In the genomic region with DNA sequence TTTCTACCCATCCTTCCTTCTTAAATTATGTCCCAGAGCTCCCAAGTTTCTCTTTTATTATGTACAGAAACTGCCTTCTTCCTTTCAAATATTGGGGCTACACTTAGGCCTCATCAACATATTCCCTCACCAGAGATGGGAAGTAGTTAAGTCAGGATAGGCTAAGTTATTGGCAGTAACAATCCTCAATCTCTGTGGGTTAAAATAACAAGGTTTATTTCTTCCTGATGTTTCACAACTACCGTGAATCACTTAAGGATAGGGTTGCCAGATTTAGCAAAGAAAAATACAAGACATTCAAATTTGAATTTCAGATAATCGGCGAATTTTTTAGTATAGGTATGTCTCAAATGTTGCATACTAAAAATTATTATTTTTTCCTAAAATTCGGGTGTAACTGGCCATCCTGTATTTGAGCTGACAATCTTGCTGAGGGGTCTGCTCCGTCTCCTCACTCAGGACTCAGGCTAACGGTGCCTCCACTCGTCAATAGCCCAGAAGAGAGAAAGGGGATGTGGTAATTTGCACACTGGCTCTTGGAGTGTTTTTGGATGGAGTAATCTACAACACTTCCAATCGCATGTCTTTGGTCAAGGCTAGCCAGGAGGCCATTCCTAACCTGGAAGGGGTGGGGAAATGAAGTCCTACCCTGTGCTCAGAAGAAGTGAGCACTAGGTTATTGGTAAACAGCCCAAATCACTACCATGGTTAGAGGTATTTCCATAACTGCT, we compare ENCODE assay signal across 30 cellular contexts.
DNase-seq lines count a peak whose midpoint lies in the region; TF ChIP-seq lines count a peak whose summit lies in the region.
"Had no signal": no experiment of that assay in that cellular context is flagged by ENCODE, and none has a peak within 500 bp of the region (broad histone marks: within the 10 kb centered on the region; RNA-seq: fewer than 3 reads in every experiment).

No MANE protein-coding gene starts in this region.

- H3K4me2 ChIP-seq in PC-9 (no peak overlapping the region), neural progenitor cell (no peak overlapping the region)

- peaks cover 25% of the 10 kb centered on the region for H3K4me1 ChIP-seq in PC-9 (replicated peaks; ENCODE audit: insufficient read depth)
- no peaks in the 10 kb centered on the region for H3K4me1 ChIP-seq in neural progenitor cell
- H3K4me1 ChIP-seq: Peyer's patch, psoas muscle, vagina had no signal

- H3K9ac ChIP-seq in neural progenitor cell = no peak overlapping the region

- peaks cover 12% of the 10 kb centered on the region for H3K27me3 Mint-ChIP-seq in neural progenitor cell (ENCODE audit: insufficient read depth, low read depth)
- H3K27me3 Mint-ChIP-seq: activated CD8-positive, alpha-beta T cell treated with anti-CD3 and anti-CD28 coated beads for 36 hours; CD4-positive, alpha-beta T cell; effector memory CD8-positive, alpha-beta T cell had no signal

- peaks cover 7% of the 10 kb centered on the region for H3K4me1 Mint-ChIP-seq in neural progenitor cell

- POLR2A ChIA-PET in PC-9 (lab: Charles Lee; ENCODE audit: unreplicated experiment) = no interaction called here

- no peak for TF ChIP-seq CTCF in astrocyte of the spinal cord (IDR thresholded peaks at IDR 0.05; ENCODE audit: low read depth, low read length)
- TF ChIP-seq CTCF in PC-9 (conservative IDR thresholded peaks at IDR 0.05) = no peak
- TF ChIP-seq CTCF in neural progenitor cell (IDR thresholded peaks at IDR 0.05) = no peak

- H3K79me2 ChIP-seq in PC-9 (ENCODE audit: low read depth) (no peaks in the 10 kb centered on the region), neural progenitor cell (ENCODE audit: low read depth) (no peaks in the 10 kb centered on the region)

- in situ Hi-C loops in astrocyte of the spinal cord (cut with HindIII; ENCODE audit: low sequenced_read_pairs) = no loop called here

- intact Hi-C loops in PC-9 (cut with micrococcal nuclease; ENCODE audit: unreplicated experiment) = no loop called here

- CTCF ChIA-PET in PC-9 (lab: Charles Lee) = no interaction called here

- H3K9me3 ChIP-seq in PC-9 (ENCODE audit: insufficient read depth, low read depth) = no peaks in the 10 kb centered on the region
- no peaks in the 10 kb centered on the region for H3K9me3 ChIP-seq in neural progenitor cell (ENCODE audit: low read depth)
- H3K9me3 ChIP-seq: neutrophil, psoas muscle, SJSA1, thoracic aorta, vagina had no signal

- no peaks in the 10 kb centered on the region for H3K36me3 ChIP-seq in PC-9 (ENCODE audit: low read depth)
- H3K36me3 ChIP-seq in neural progenitor cell = no peaks in the 10 kb centered on the region
- H3K36me3 ChIP-seq: esophagus muscularis mucosa, Peyer's patch, SJSA1, thoracic aorta, vagina had no signal

- peaks cover 5% of the 10 kb centered on the region for H3K9me3 Mint-ChIP-seq in neural progenitor cell
- H3K9me3 Mint-ChIP-seq: CD4-positive, alpha-beta T cell had no signal

- H3K4me3 ChIP-seq in astrocyte of the spinal cord (ENCODE audit: low read depth, low read length) (no peak overlapping the region), skeletal muscle cell (ENCODE audit: low read depth, low read length) (no peak overlapping the region), PC-9 (no peak overlapping the region), neural progenitor cell (no peak overlapping the region)
- H3K4me3 ChIP-seq: coronary artery, esophagus muscularis mucosa, Peyer's patch, psoas muscle, SJSA1, spleen, thoracic aorta, vagina had no signal

- no peak overlapping the region for H3K27ac ChIP-seq in PC-9
- no peak overlapping the region for H3K27ac ChIP-seq in neural progenitor cell
- H3K27ac ChIP-seq: coronary artery, esophagus muscularis mucosa, neutrophil, Peyer's patch, psoas muscle, SJSA1, spleen, thoracic aorta, vagina had no signal

- H3F3A ChIP-seq in PC-9 (ENCODE audit: insufficient read depth, low read depth) = peaks cover 17% of the 10 kb centered on the region; the same call in 1 of the 2 replicates
- peaks cover 6% of the 10 kb centered on the region for H3F3A ChIP-seq in neural progenitor cell (ENCODE audit: low read depth)

- H4K20me1 ChIP-seq in PC-9 (ENCODE audit: insufficient read depth) (no peaks in the 10 kb centered on the region), neural progenitor cell (ENCODE audit: low read depth) (no peaks in the 10 kb centered on the region)

- no peak overlapping the region for H2AFZ ChIP-seq in PC-9
- no peak overlapping the region for H2AFZ ChIP-seq in neural progenitor cell (replicated peaks)

- DNase-seq in GM03348 (ENCODE audit: low spot score) (peak; percentile 40), astrocyte of the spinal cord (ENCODE audit: low read depth, low spot score) (peak; percentile 55), fibroblast of the conjunctiva (ENCODE audit: low read depth) (peak; percentile 10), skeletal muscle cell (ENCODE audit: low read depth) (peak; percentile 60), 8988T (no peak), PC-9 (no peak), neural progenitor cell (ENCODE audit: low spot score) (no peak)
- DNase-seq: activated CD4-positive, CD25-positive, alpha-beta regulatory T cell treated with anti-CD3 and anti-CD28 coated beads, Interleukin-2, amount 50 U/mL, for 72 hours; activated CD8-positive, alpha-beta T cell treated with anti-CD3 and anti-CD28 coated beads for 36 hours; activated effector memory CD4-positive, alpha-beta T cell treated with Interleukin-2 at 50 U/mL for 16 hours; CD4-positive, alpha-beta T cell; effector memory CD8-positive, alpha-beta T cell; glutamatergic neuron; KG1; kidney glomerular epithelial cell; NCI-H146; NCI-H510A treated with DMSO at 0.1 percent for 48 hours; Peyer's patch; psoas muscle; spleen; stimulated activated CD4-positive, alpha-beta T cell treated with anti-CD3 and anti-CD28 coated beads, Interleukin-4, amount 100 ng/mL, for 1 hour; stimulated activated naive CD4-positive, alpha-beta T cell; T-helper 1 cell had no signal

- no peaks in the 10 kb centered on the region for H3K27me3 ChIP-seq in PC-9 (ENCODE audit: insufficient read depth, low read depth)
- H3K27me3 ChIP-seq in neural progenitor cell = no peaks in the 10 kb centered on the region
- H3K27me3 ChIP-seq: esophagus muscularis mucosa, neutrophil, Peyer's patch, SJSA1, spleen, vagina had no signal

- H3K9me2 ChIP-seq in PC-9 (ENCODE audit: insufficient read depth) = no peaks in the 10 kb centered on the region

- BruUV-seq in PC-9 (replicated peaks; lab: Mats Ljungman, UMichigan) = no TSS peak

- no peak overlapping the region for H3K4me3 Mint-ChIP-seq in neural progenitor cell
- H3K4me3 Mint-ChIP-seq: activated CD8-positive, alpha-beta T cell treated with anti-CD3 and anti-CD28 coated beads for 36 hours; brain; CD4-positive, alpha-beta T cell; effector memory CD8-positive, alpha-beta T cell had no signal

- H3K36me3 Mint-ChIP-seq in neural progenitor cell = peaks cover 15% of the 10 kb centered on the region

- no peak overlapping the region for H3K27ac Mint-ChIP-seq in neural progenitor cell
- H3K27ac Mint-ChIP-seq: activated CD8-positive, alpha-beta T cell treated with anti-CD3 and anti-CD28 coated beads for 36 hours; effector memory CD8-positive, alpha-beta T cell had no signal

Comparison
In these comparisons a context has a peak if more than half of its experiments do, and no peak if none do; other contexts are left out.
1. DNase-seq: peak in GM03348 (single experiment), astrocyte of the spinal cord (single experiment), fibroblast of the conjunctiva (single experiment) and skeletal muscle cell (single experiment); none in 8988T (single experiment), PC-9 (0 of 2) and neural progenitor cell (single experiment).